Comparison of ENCODE assay signal across 9 cellular contexts in genomic region chr1:109762821-109763645, GRCh38. TPM values are rescaled to one million over a fixed set of nuclear protein-coding genes. Genes with fewer than 3 reads are reported as not detected.
DNase-seq lines count a peak whose midpoint lies in the region; ATAC-seq, FAIRE-seq and TF ChIP-seq lines count a peak whose summit lies in the region.
"Had no signal": no experiment of that assay in that cellular context is flagged by ENCODE, and none has a peak within 500 bp of the region (broad histone marks: within the 10 kb centered on the region; RNA-seq: fewer than 3 reads in every experiment).

No MANE protein-coding gene starts in this region.

- ATAC-seq in Right ventricle myocardium superior (ENCODE audit: poor library complexity) (no peak), HepG2 (peak; percentile 2; the same call in 2 of the 3 replicates), gastroesophageal sphincter (no peak)

- H3K4me3 ChIP-seq in right atrium auricular region (no peak overlapping the region), adrenal gland (no peak overlapping the region), HepG2 (replicated peaks in 1 of 3; ENCODE audit: insufficient read depth in 1 of 3, low read depth in 2 of 3, low read length in 3 of 3) (peak overlapping the region; percentile 76 to 88 (median 79)), gastroesophageal sphincter (no peak overlapping the region)
- no peak overlapping the region for H3K4me3 ChIP-seq in effector memory CD4-positive, alpha-beta T cell (ENCODE audit: insufficient read depth, low read depth, low read length, poor library complexity, severe bottlenecking)

- no peak for TF ChIP-seq RAD21 in HepG2 (CRISPR knock-in tag; IDR thresholded peaks at IDR 0.05)

- H3K4me1 ChIP-seq in right atrium auricular region (peaks cover 0 to 16% of the 10 kb centered on the region in 2 donors), adrenal gland (replicated peaks in 1 of 2) (peaks cover 0 to 8% of the 10 kb centered on the region in 2 donors), HepG2 (ENCODE audit: insufficient read depth, low read length) (peaks cover 80% of the 10 kb centered on the region), gastroesophageal sphincter (no peaks in the 10 kb centered on the region)
- H3K4me1 ChIP-seq in effector memory CD4-positive, alpha-beta T cell (ENCODE audit: control insufficient read depth, insufficient read depth, low read length, poor library complexity, severe bottlenecking): no peaks in the 10 kb centered on the region

- peak; percentile 42 for DNase-seq in Right ventricle myocardium superior
- DNase-seq in right atrium auricular region (ENCODE audit: low spot score): no peak
- DNase-seq in adrenal gland: peak in 6 of 7 donors; percentile 9 to 51 (median 22)
- DNase-seq in HepG2 (ENCODE audit: low spot score): no peak
- DNase-seq in effector memory CD4-positive, alpha-beta T cell: no peak
- DNase-seq in frontal cortex (ENCODE audit: low spot score in 2 of 2): no peak
- DNase-seq in DMS79 (lab: John Stamatoyannopoulos, UW): no peak
- DNase-seq: NCI-H1694 had no signal

- POLR2A ChIA-PET in HepG2 (lab: Yijun Ruan, JAX): interaction anchor here (0.7 to 2.3 kb wide), 19 partner anchors 9 to 267 kb away, joined by 3 to 18 read pairs (median 4); partner anchors contain the start of genes AHCYL1, AMIGO1, GNAI3 and GSTM3

- no peak overlapping the region for H2AFZ ChIP-seq in HepG2 (ENCODE audit: low read length)

- FAIRE-seq in HepG2 (lab: Jason Lieb, UNC): peak; percentile 28
- no peak for FAIRE-seq in frontal cortex (lab: Jason Lieb, UNC)

- no peaks in the 10 kb centered on the region for H4K20me1 ChIP-seq in HepG2 (ENCODE audit: insufficient read depth, low read length)

- TF ChIP-seq CTCF in right atrium auricular region (IDR thresholded peaks at IDR 0.05) (no peak), adrenal gland (IDR thresholded peaks at IDR 0.05) (no peak), HepG2 (CRISPR knock-in tag; IDR thresholded peaks at IDR 0.05) (no peak), gastroesophageal sphincter (IDR thresholded peaks at IDR 0.05) (no peak)

- TSS peak; percentile 63 for BruUV-seq in HepG2 (replicated peaks; lab: Mats Ljungman, UMichigan)

- TF ChIP-seq POLR2A in adrenal gland (IDR thresholded peaks at IDR 0.05) (no peak), HepG2 (IDR thresholded peaks at IDR 0.05; ENCODE audit: insufficient read depth in 1 of 2, low read depth in 2 of 2, low read length in 2 of 2) (no peak), gastroesophageal sphincter (IDR thresholded peaks at IDR 0.05) (no peak)

- CTCF ChIA-PET in HepG2 (lab: Yijun Ruan, JAX; ENCODE audit: low intra/inter-chr PET ratio, low total read pairs): no interaction called here

- no peak overlapping the region for H3K27ac ChIP-seq in right atrium auricular region
- peak overlapping the region in 1 of 5 donors; percentile 46 for H3K27ac ChIP-seq in adrenal gland
- H3K27ac ChIP-seq in HepG2 (ENCODE audit: extremely low read length, insufficient read depth, low read length): peak overlapping the region; percentile 74
- H3K27ac ChIP-seq in effector memory CD4-positive, alpha-beta T cell (ENCODE audit: insufficient read depth, low read length, poor library complexity, severe bottlenecking): no peak overlapping the region
- no peak overlapping the region for H3K27ac ChIP-seq in gastroesophageal sphincter

- no peaks in the 10 kb centered on the region for H3K36me3 ChIP-seq in right atrium auricular region
- no peaks in the 10 kb centered on the region for H3K36me3 ChIP-seq in adrenal gland (replicated peaks in 1 of 2)
- peaks cover 4 to 16% of the 10 kb centered on the region in 2 experiments; a peak in 2 of 5 replicates for H3K36me3 ChIP-seq in HepG2 (replicated peaks in 1 of 2; ENCODE audit: control insufficient read depth in 1 of 2, insufficient read depth in 2 of 2, low read length in 2 of 2)
- no peaks in the 10 kb centered on the region for H3K36me3 ChIP-seq in effector memory CD4-positive, alpha-beta T cell (ENCODE audit: control insufficient read depth, insufficient read depth, low read length)
- H3K36me3 ChIP-seq in gastroesophageal sphincter: no peaks in the 10 kb centered on the region

- H3K27me3 ChIP-seq in right atrium auricular region: no peaks in the 10 kb centered on the region
- H3K27me3 ChIP-seq in adrenal gland: no peaks in the 10 kb centered on the region
- H3K27me3 ChIP-seq in HepG2 (ENCODE audit: control insufficient read depth in 1 of 2, insufficient read depth in 2 of 2, low read length in 2 of 2): no peaks in the 10 kb centered on the region; a peak in 2 of 5 replicates
- peaks cover 4% of the 10 kb centered on the region for H3K27me3 ChIP-seq in effector memory CD4-positive, alpha-beta T cell (replicated peaks; ENCODE audit: control insufficient read depth, insufficient read depth, low read length, poor library complexity, severe bottlenecking)
- no peaks in the 10 kb centered on the region for H3K27me3 ChIP-seq in gastroesophageal sphincter

- H3K9ac ChIP-seq in HepG2 (ENCODE audit: insufficient read depth, low read depth, low read length): peak overlapping the region; percentile 80

- in situ Hi-C loops in HepG2 (cut with HindIII; ENCODE audit: extremely low pct_ligation_motif_present, low pct_unique_long_range_greater_than_20kb): no loop called here

- WGBS in adrenal gland, 4 donors: 65 to 71% (median 66%) methylated on average over 9 to 11 of the region's 11 CpGs
- WGBS in HepG2 (ENCODE audit: low lambda C conversion rate): 55% methylated on average over 11 of the region's 11 CpGs
- 93 to 94% methylated on average over 5 to 7 of the region's 11 CpGs for WGBS in gastroesophageal sphincter (ENCODE audit: low coverage in 1 of 2), 2 donors

- H3K9me3 ChIP-seq in right atrium auricular region: no peaks in the 10 kb centered on the region
- no peaks in the 10 kb centered on the region for H3K9me3 ChIP-seq in adrenal gland (replicated peaks in 1 of 3)
- no peaks in the 10 kb centered on the region for H3K9me3 ChIP-seq in HepG2 (ENCODE audit: low read length)
- H3K9me3 ChIP-seq in effector memory CD4-positive, alpha-beta T cell (ENCODE audit: control insufficient read depth, low read length): no peaks in the 10 kb centered on the region
- no peaks in the 10 kb centered on the region for H3K9me3 ChIP-seq in gastroesophageal sphincter

- peak overlapping the region; percentile 92 for H3K4me2 ChIP-seq in HepG2 (ENCODE audit: low read depth, low read length)

- H3K79me2 ChIP-seq in HepG2 (ENCODE audit: insufficient read depth, low read length): peaks cover 24% of the 10 kb centered on the region

- intact Hi-C loops in Right ventricle myocardium superior (cut with DNase I) (loop anchor here (10.0 kb wide), 1 partner anchor 48 kb away; the partner anchor contains the start of gene GSTM5), adrenal gland (cut with DNase I) (no loop called here), HepG2 (cut with micrococcal nuclease; ENCODE audit: unreplicated experiment) (loop anchor here (1.0 kb wide), 1 partner anchor 10 kb away; no protein-coding TSS in a partner anchor)

- TF ChIP-seq EP300 in HepG2 (IDR thresholded peaks at IDR 0.05; ENCODE audit: low read depth in 2 of 2, low read length in 2 of 2): no peak
- no peak for TF ChIP-seq EP300 in HepG2 (CRISPR knock-in tag; IDR thresholded peaks at IDR 0.05; ENCODE audit: borderline replicate concordance)
- TF ChIP-seq EP300 in gastroesophageal sphincter (IDR thresholded peaks at IDR 0.05): no peak

RNA-seq across cellular contexts. Expression of gene EPS8L3, which starts 0.7 kb away (rescaled TPM):
- total RNA-seq in Right ventricle myocardium superior (not detected), right atrium auricular region (under 1 TPM in 1 of 2 donors, not detected in 1; 0.19 TPM), adrenal gland (under 1 TPM in 1 of 8 donors, not detected in 7; 0.32 TPM), HepG2 (2016; rRNA removed; fragmentation: Illumina TruSeq; extraction: Trizol) (7.6 and 18.2 TPM in 2 replicates), frontal cortex (not detected), gastroesophageal sphincter (under 1 TPM in 1 of 4 donors, not detected in 3; 0.12 TPM)
- polyA plus RNA-seq in adrenal gland (under 1 TPM in 1 of 3 donors, not detected in 2; 0.08 TPM), HepG2 (2011; rRNA removed) (106 and 127 TPM in 2 replicates)
- total RNA-seq in HepG2 (2016; cell fraction: cytosol; rRNA removed; fragmentation: Illumina TruSeq; extraction: Trizol; ENCODE audit: low read depth): 3.1 and 3.5 TPM in 2 replicates
- total RNA-seq in HepG2 (2016; cell fraction: insoluble cytoplasmic fraction; rRNA removed; fragmentation: Illumina TruSeq; extraction: Trizol): 6.3 and 18.1 TPM in 2 replicates
- total RNA-seq in HepG2 (2016; cell fraction: membrane; rRNA removed; fragmentation: Illumina TruSeq; extraction: Trizol): 4.6 and 5.1 TPM in 2 replicates
- 21.5 and 27.6 TPM in 2 replicates for total RNA-seq in HepG2 (2016; cell fraction: nucleus; rRNA removed; fragmentation: Illumina TruSeq; extraction: Trizol)
- 24.6 and 30.4 TPM in 2 replicates for polyA plus RNA-seq in HepG2 (2011; cell fraction: cytosol; rRNA removed)
- polyA plus RNA-seq in HepG2 (2011; cell fraction: nucleus; rRNA removed): 854 and 1,047 TPM in 2 replicates
- polyA plus RNA-seq in HepG2 (2012): 79.1 and 95.8 TPM in 2 replicates
- polyA plus RNA-seq in HepG2 (2016; cell fraction: cytosol; fragmentation: Illumina TruSeq; extraction: Trizol; ENCODE audit: low read depth): 3.0 and 3.7 TPM in 2 replicates
- 11.9 and 13.8 TPM in 2 replicates for polyA plus RNA-seq in HepG2 (2016; cell fraction: insoluble cytoplasmic fraction; fragmentation: Illumina TruSeq; extraction: Trizol; ENCODE audit: low read depth)
- polyA plus RNA-seq in HepG2 (2016; cell fraction: membrane; fragmentation: Illumina TruSeq; extraction: Trizol; ENCODE audit: low read depth): 4.6 and 5.0 TPM in 2 replicates
- 139 and 140 TPM in 2 replicates for polyA plus RNA-seq in HepG2 (2016; cell fraction: nucleus; fragmentation: Illumina TruSeq; extraction: Trizol; ENCODE audit: insufficient read depth, low read depth)
- 2.2 and 43.5 TPM in 2 replicates for polyA minus RNA-seq in HepG2 (2011; rRNA and poly(A)+ RNA removed; ENCODE audit: low replicate concordance)
- polyA minus RNA-seq in HepG2 (2011; cell fraction: cytosol; rRNA and poly(A)+ RNA removed): 15.7 and 17.0 TPM in 2 replicates
- polyA minus RNA-seq in HepG2 (2011; cell fraction: nucleus; rRNA and poly(A)+ RNA removed): 107 and 127 TPM in 2 replicates

RNA-seq across cellular contexts. Expression of gene GSTM3, which starts 22.2 kb away (rescaled TPM):
- total RNA-seq in Right ventricle myocardium superior (112 TPM), right atrium auricular region (100 to 1,000 TPM; 121 to 197 TPM), adrenal gland (100 to 1,000 TPM in 2 of 8 donors, 10 to 100 TPM in 6; 14.5 to 117 (median 58.2) TPM), HepG2 (2016; rRNA removed; fragmentation: Illumina TruSeq; extraction: Trizol) (127 and 150 TPM in 2 replicates), frontal cortex (80.3 TPM), gastroesophageal sphincter (10 to 100 TPM; 70.1 to 90.9 (median 80.1) TPM)
- polyA plus RNA-seq in adrenal gland (10 to 100 TPM; 50.2 to 88.1 (median 74.1) TPM), HepG2 (2011; rRNA removed) (124 and 142 TPM in 2 replicates)
- total RNA-seq in HepG2 (2016; cell fraction: cytosol; rRNA removed; fragmentation: Illumina TruSeq; extraction: Trizol; ENCODE audit: low read depth): 35.2 and 40.3 TPM in 2 replicates
- total RNA-seq in HepG2 (2016; cell fraction: insoluble cytoplasmic fraction; rRNA removed; fragmentation: Illumina TruSeq; extraction: Trizol): 127 and 162 TPM in 2 replicates
- 35.2 and 39.0 TPM in 2 replicates for total RNA-seq in HepG2 (2016; cell fraction: membrane; rRNA removed; fragmentation: Illumina TruSeq; extraction: Trizol)
- total RNA-seq in HepG2 (2016; cell fraction: nucleus; rRNA removed; fragmentation: Illumina TruSeq; extraction: Trizol): 49.3 and 64.9 TPM in 2 replicates
- 105 and 126 TPM in 2 replicates for polyA plus RNA-seq in HepG2 (2011; cell fraction: cytosol; rRNA removed)
- polyA plus RNA-seq in HepG2 (2011; cell fraction: nucleus; rRNA removed): 39.2 and 41.5 TPM in 2 replicates
- 102 and 104 TPM in 2 replicates for polyA plus RNA-seq in HepG2 (2012)
- polyA plus RNA-seq in HepG2 (2016; cell fraction: cytosol; fragmentation: Illumina TruSeq; extraction: Trizol; ENCODE audit: low read depth): 37.0 and 38.1 TPM in 2 replicates
- polyA plus RNA-seq in HepG2 (2016; cell fraction: insoluble cytoplasmic fraction; fragmentation: Illumina TruSeq; extraction: Trizol; ENCODE audit: low read depth): 128 and 138 TPM in 2 replicates
- 28.9 and 29.1 TPM in 2 replicates for polyA plus RNA-seq in HepG2 (2016; cell fraction: membrane; fragmentation: Illumina TruSeq; extraction: Trizol; ENCODE audit: low read depth)
- polyA plus RNA-seq in HepG2 (2016; cell fraction: nucleus; fragmentation: Illumina TruSeq; extraction: Trizol; ENCODE audit: insufficient read depth, low read depth): 66.5 and 79.1 TPM in 2 replicates
- polyA minus RNA-seq in HepG2 (2011; rRNA and poly(A)+ RNA removed; ENCODE audit: low replicate concordance): 34.6 and 95.6 TPM in 2 replicates
- polyA minus RNA-seq in HepG2 (2011; cell fraction: cytosol; rRNA and poly(A)+ RNA removed): 31.6 and 39.1 TPM in 2 replicates
- 15.7 and 24.2 TPM in 2 replicates for polyA minus RNA-seq in HepG2 (2011; cell fraction: nucleus; rRNA and poly(A)+ RNA removed)

RNA-seq across cellular contexts. Expression of gene GSTM5, which starts 51.0 kb away (rescaled TPM):
- total RNA-seq in Right ventricle myocardium superior: 2.6 TPM
- total RNA-seq in right atrium auricular region: 1 to 10 TPM; 2.8 to 3.6 TPM
- 1 to 10 TPM in 7 of 8 donors, under 1 TPM in 1; 0.48 to 5.5 (median 3.3) TPM for total RNA-seq in adrenal gland
- 10 to 100 TPM in 1 of 3 donors, 1 to 10 TPM in 2; 1.6 to 10.5 (median 9.5) TPM for polyA plus RNA-seq in adrenal gland
- not detected in 2 replicates for total RNA-seq in HepG2 (2016; rRNA removed; fragmentation: Illumina TruSeq; extraction: Trizol)
- total RNA-seq in HepG2 (2016; cell fraction: cytosol; rRNA removed; fragmentation: Illumina TruSeq; extraction: Trizol; ENCODE audit: low read depth): not detected in 2 replicates
- not detected in 2 replicates for total RNA-seq in HepG2 (2016; cell fraction: insoluble cytoplasmic fraction; rRNA removed; fragmentation: Illumina TruSeq; extraction: Trizol)
- not detected in 2 replicates for total RNA-seq in HepG2 (2016; cell fraction: membrane; rRNA removed; fragmentation: Illumina TruSeq; extraction: Trizol)
- not detected in 2 replicates for total RNA-seq in HepG2 (2016; cell fraction: nucleus; rRNA removed; fragmentation: Illumina TruSeq; extraction: Trizol)
- polyA plus RNA-seq in HepG2 (2011; rRNA removed): not detected in 2 replicates
- polyA plus RNA-seq in HepG2 (2011; cell fraction: cytosol; rRNA removed): not detected in 2 replicates
- polyA plus RNA-seq in HepG2 (2011; cell fraction: nucleus; rRNA removed): 0.23 TPM in 1 of 2 replicates, not detected in the other
- polyA plus RNA-seq in HepG2 (2012): not detected in 2 replicates
- not detected in 2 replicates for polyA plus RNA-seq in HepG2 (2016; cell fraction: cytosol; fragmentation: Illumina TruSeq; extraction: Trizol; ENCODE audit: low read depth)
- polyA plus RNA-seq in HepG2 (2016; cell fraction: insoluble cytoplasmic fraction; fragmentation: Illumina TruSeq; extraction: Trizol; ENCODE audit: low read depth): not detected in 2 replicates
- polyA plus RNA-seq in HepG2 (2016; cell fraction: membrane; fragmentation: Illumina TruSeq; extraction: Trizol; ENCODE audit: low read depth): not detected in 2 replicates
- not detected in 2 replicates for polyA plus RNA-seq in HepG2 (2016; cell fraction: nucleus; fragmentation: Illumina TruSeq; extraction: Trizol; ENCODE audit: insufficient read depth, low read depth)
- 0.06 and 0.56 TPM in 2 replicates for polyA minus RNA-seq in HepG2 (2011; rRNA and poly(A)+ RNA removed; ENCODE audit: low replicate concordance)
- polyA minus RNA-seq in HepG2 (2011; cell fraction: cytosol; rRNA and poly(A)+ RNA removed): not detected in 2 replicates
- 0.13 TPM in 1 of 2 replicates, not detected in the other for polyA minus RNA-seq in HepG2 (2011; cell fraction: nucleus; rRNA and poly(A)+ RNA removed)
- total RNA-seq in frontal cortex: 3.7 TPM
- 1 to 10 TPM; 2.7 to 9.2 (median 6.3) TPM for total RNA-seq in gastroesophageal sphincter

Comparison
In these comparisons a context has a peak if more than half of its experiments do, and no peak if none do; other contexts are left out.
1. DNase-seq: peak in Right ventricle myocardium superior (single experiment) and adrenal gland (6 of 7); none in right atrium auricular region (single experiment), HepG2 (single experiment), effector memory CD4-positive, alpha-beta T cell (0 of 3), frontal cortex (0 of 2) and DMS79 (single experiment).
2. H3K4me3 ChIP-seq: peak in HepG2 (3 of 3); none in right atrium auricular region (0 of 2), adrenal gland (0 of 4), effector memory CD4-positive, alpha-beta T cell (single experiment) and gastroesophageal sphincter (0 of 2).
3. intact Hi-C loops: an anchor here in Right ventricle myocardium superior (10.0 kb wide) and HepG2 (1.0 kb wide); none called in adrenal gland.